In genomic region chr2:209331291-209331844, GRCh38 we compare ENCODE assay signal across 9 cellular contexts.
A peak's percentile ranks its signal among the peaks of the same experiment; 100 is the strongest.
DNase-seq lines count a peak whose midpoint lies in the region; ATAC-seq, FAIRE-seq and TF ChIP-seq lines count a peak whose summit lies in the region.
"Had no signal": no experiment of that assay in that cellular context is flagged by ENCODE, and none has a peak within 500 bp of the region (broad histone marks: within the 10 kb centered on the region; RNA-seq: fewer than 3 reads in every experiment).

No MANE protein-coding gene starts in this region.

- H3K9me3 Mint-ChIP-seq in type B pancreatic cell, result no peaks in the 10 kb centered on the region

- peak; percentile 71 for TF ChIP-seq CTCF in type B pancreatic cell (conservative IDR thresholded peaks at IDR 0.05)

- intact Hi-C loops in posterior cingulate gyrus (cut with DNase I), result loop anchor here (10.0 kb wide), 1 partner anchor 643 kb away; no protein-coding TSS in a partner anchor

- no peak overlapping the region for H3K4me3 Mint-ChIP-seq in type B pancreatic cell
- H3K4me3 Mint-ChIP-seq: activated naive CD8-positive, alpha-beta T cell had no signal

- H3K36me3 Mint-ChIP-seq in type B pancreatic cell, result no peaks in the 10 kb centered on the region
- H3K36me3 Mint-ChIP-seq: activated naive CD8-positive, alpha-beta T cell had no signal

- H3K27me3 Mint-ChIP-seq in type B pancreatic cell, result no peaks in the 10 kb centered on the region
- H3K27me3 Mint-ChIP-seq: activated naive CD8-positive, alpha-beta T cell had no signal

- DNase-seq in NCI-H774 (lab: John Stamatoyannopoulos, UW) (peak; percentile 41), erythroblast (lab: John Stamatoyannopoulos, UW) (peak; percentile 26 to 32), type B pancreatic cell (ENCODE audit: extremely low spot score, unreplicated experiment) (no peak), posterior cingulate gyrus (no peak)
- no peak for DNase-seq in activated CD8-positive, alpha-beta memory T cell treated with anti-CD3 and anti-CD28 coated beads, Interleukin-2, amount 50 U/mL, for 4 hours

- H3K4me1 Mint-ChIP-seq in type B pancreatic cell (ENCODE audit: unreplicated experiment), result no peaks in the 10 kb centered on the region

- ATAC-seq in GM19351 (IDR thresholded peaks at IDR 0.05; ENCODE audit: unreplicated experiment) (peak; percentile 59), HG02970 (IDR thresholded peaks at IDR 0.05; ENCODE audit: low FRiP score, unreplicated experiment) (no peak)

- H3K27ac Mint-ChIP-seq in type B pancreatic cell, result no peak overlapping the region
- H3K27ac Mint-ChIP-seq: activated naive CD8-positive, alpha-beta T cell had no signal

- TF ChIP-seq POLR2A in erythroblast (IDR thresholded peaks at IDR 0.05; ENCODE audit: low read length), result no peak

- FAIRE-seq in A204.1 (lab: Jason Lieb, UNC), result peak; percentile 93

Comparison
In these comparisons a context has a peak if more than half of its experiments do, and no peak if none do; other contexts are left out.
1. DNase-seq: peak in NCI-H774 (single experiment) and erythroblast (2 of 2); none in type B pancreatic cell (single experiment), activated CD8-positive, alpha-beta memory T cell treated with anti-CD3 and anti-CD28 coated beads, Interleukin-2, amount 50 U/mL, for 4 hours (single experiment) and posterior cingulate gyrus (0 of 10).